Comparison of ENCODE assay signal across 13 cellular contexts in genomic region chr6:25312034-25312620, GRCh38. TPM values are rescaled to one million over a fixed set of nuclear protein-coding genes. Genes with fewer than 3 reads are reported as not detected.
A peak's percentile ranks its signal among the peaks of the same experiment; 100 is the strongest.
DNase-seq lines count a peak whose midpoint lies in the region; ATAC-seq, FAIRE-seq and TF ChIP-seq lines count a peak whose summit lies in the region.
"Had no signal": no experiment of that assay in that cellular context is flagged by ENCODE, and none has a peak within 500 bp of the region (broad histone marks: within the 10 kb centered on the region; RNA-seq: fewer than 3 reads in every experiment).

No MANE protein-coding gene starts in this region.

- intact Hi-C loops in upper lobe of right lung (cut with DNase I) = no loop called here

- DNase-seq in DMS 273 (lab: John Stamatoyannopoulos, UW; ENCODE audit: unreplicated experiment) (peak; percentile 39), DMS 273 treated with DMSO at 0.1 percent for 48 hours (lab: John Stamatoyannopoulos, UW) (no peak), astrocyte of the spinal cord (ENCODE audit: low read depth, low spot score) (peak; percentile 22), keratinocyte (ENCODE audit: low read depth, low spot score) (peak; percentile 26), upper lobe of right lung (no peak), NCI-H2196 (lab: John Stamatoyannopoulos, UW; ENCODE audit: unreplicated experiment) (no peak)
- DNase-seq: activated CD4-positive, alpha-beta T cell treated with anti-CD3 and anti-CD28 coated beads, Interleukin-2, amount 10 ng/mL, durations not matched to agents 24 days and 14 days; MV-4-11; pancreas; Peyer's patch had no signal

- H4K20me1 ChIP-seq in keratinocyte (ENCODE audit: control insufficient read depth, extremely low read depth, insufficient read depth, low read length) = no peaks in the 10 kb centered on the region

- no peak for TF ChIP-seq CTCF in astrocyte of the spinal cord (IDR thresholded peaks at IDR 0.05; ENCODE audit: low read depth, low read length)
- TF ChIP-seq CTCF in keratinocyte (optimal IDR thresholded peaks at IDR 0.05 in 1 of 3, IDR thresholded peaks at IDR 0.05 in 1 of 3, conservative IDR thresholded peaks at IDR 0.05 in 1 of 3; ENCODE audit: extremely low read depth in 1 of 3, insufficient read depth in 2 of 3, low read length in 3 of 3) = no peak
- TF ChIP-seq CTCF in upper lobe of right lung (IDR thresholded peaks at IDR 0.05) = no peak

- H3K9me3 ChIP-seq in keratinocyte (ENCODE audit: control insufficient read depth, low read depth, low read length) = no peaks in the 10 kb centered on the region
- H3K9me3 ChIP-seq in upper lobe of right lung = no peaks in the 10 kb centered on the region
- H3K9me3 ChIP-seq: pancreas, Peyer's patch had no signal

- peak overlapping the region; percentile 77 for H3K4me2 ChIP-seq in keratinocyte (ENCODE audit: control insufficient read depth, extremely low read depth, insufficient read depth, low read depth, low read length)

- peaks cover 44% of the 10 kb centered on the region for H3K79me2 ChIP-seq in keratinocyte (ENCODE audit: control insufficient read depth, insufficient read depth, low read length)

- H3K27me3 ChIP-seq in keratinocyte (ENCODE audit: control insufficient read depth, extremely low read depth, insufficient read depth, low read length) = no peaks in the 10 kb centered on the region
- no peaks in the 10 kb centered on the region for H3K27me3 ChIP-seq in upper lobe of right lung
- H3K27me3 ChIP-seq: pancreas, Peyer's patch had no signal

- H3K9ac ChIP-seq in keratinocyte (ENCODE audit: control insufficient read depth, extremely low read depth, insufficient read depth, low read length) = no peak overlapping the region

- no peaks in the 10 kb centered on the region for H3K9me1 ChIP-seq in keratinocyte (ENCODE audit: control insufficient read depth, extremely low read depth, insufficient read depth, low read length)

- peak; percentile 9 for FAIRE-seq in keratinocyte (lab: Jason Lieb, UNC)
- FAIRE-seq: pancreas had no signal

- H3K36me3 ChIP-seq in keratinocyte (ENCODE audit: control insufficient read depth in 2 of 2, extremely low read depth in 1 of 2, insufficient read depth in 2 of 2, low read length in 2 of 2) (no peaks in the 10 kb centered on the region), upper lobe of right lung (no peaks in the 10 kb centered on the region)
- H3K36me3 ChIP-seq: pancreas, Peyer's patch had no signal

- peaks cover 29% of the 10 kb centered on the region for H3K4me1 ChIP-seq in keratinocyte (ENCODE audit: control insufficient read depth, extremely low read depth, insufficient read depth, low read length)
- H3K4me1 ChIP-seq in upper lobe of right lung = peaks cover 26% of the 10 kb centered on the region

- no peak overlapping the region for H3K4me3 ChIP-seq in astrocyte of the spinal cord (ENCODE audit: low read depth, low read length)
- peak overlapping the region in 2 of 3 experiments; percentile 35 to 43 for H3K4me3 ChIP-seq in keratinocyte (ENCODE audit: control insufficient read depth in 2 of 3, extremely low read depth in 1 of 3, insufficient read depth in 2 of 3, low read depth in 1 of 3, low read length in 3 of 3)
- no peak overlapping the region for H3K4me3 ChIP-seq in upper lobe of right lung
- H3K4me3 ChIP-seq: pancreas, Peyer's patch had no signal

- H3K27ac ChIP-seq in keratinocyte (ENCODE audit: control insufficient read depth, insufficient read depth, low read length) = peak overlapping the region; percentile 47
- peak overlapping the region; percentile 7 for H3K27ac ChIP-seq in upper lobe of right lung
- H3K27ac ChIP-seq: 22Rv1, pancreas had no signal

- H2AFZ ChIP-seq in keratinocyte (ENCODE audit: control insufficient read depth, low read length) = no peak overlapping the region

- ATAC-seq in upper lobe of right lung (no peak), HG02798 (IDR thresholded peaks at IDR 0.05; ENCODE audit: poor library complexity, unreplicated experiment) (no peak), GM21367 (IDR thresholded peaks at IDR 0.05; ENCODE audit: unreplicated experiment) (no peak)

- dilution Hi-C loops in keratinocyte (cut with MboI; ENCODE audit: extremely low pct_ligation_motif_present, low sequenced_read_pairs) = no loop called here

- in situ Hi-C loops in astrocyte of the spinal cord (cut with HindIII; ENCODE audit: low sequenced_read_pairs) = no loop called here

RNA-seq across cellular contexts. Expression of gene CARMIL1, which starts 33.0 kb away (rescaled TPM):
- polyA plus RNA-seq in keratinocyte = 13.9 to 18.9 TPM (median 13.9 TPM) in 3 replicates
- polyA plus RNA-seq in keratinocyte (2011; ENCODE audit: low read depth) = 9.6 TPM
- 10.8 and 16.1 TPM in 2 replicates for polyA plus RNA-seq in keratinocyte (2011; cell fraction: cytosol; rRNA removed)
- 23.0 and 24.5 TPM in 2 replicates for polyA plus RNA-seq in keratinocyte (2011; cell fraction: nucleus; rRNA removed)
- 12.9 and 18.1 TPM in 2 replicates for polyA plus RNA-seq in keratinocyte (2012; ENCODE audit: low replicate concordance)
- polyA minus RNA-seq in keratinocyte = 9.4 to 28.2 TPM (median 16.1 TPM) in 3 replicates
- 12.3 TPM for polyA minus RNA-seq in keratinocyte (2011; cell fraction: cytosol; rRNA and poly(A)+ RNA removed)
- polyA minus RNA-seq in keratinocyte (2011; cell fraction: nucleus; rRNA and poly(A)+ RNA removed) = 20.3 and 40.6 TPM in 2 replicates
- total RNA-seq in upper lobe of right lung = 37.6 TPM

Comparison
In these comparisons a context has a peak if more than half of its experiments do, and no peak if none do; other contexts are left out.
1. DNase-seq: peak in DMS 273 (single experiment), astrocyte of the spinal cord (single experiment) and keratinocyte (single experiment); none in DMS 273 treated with DMSO at 0.1 percent for 48 hours (single experiment), upper lobe of right lung (single experiment) and NCI-H2196 (single experiment).
2. H3K4me3 ChIP-seq: peak in keratinocyte (2 of 3); none in astrocyte of the spinal cord (single experiment) and upper lobe of right lung (single experiment).